In the genomic region with DNA sequence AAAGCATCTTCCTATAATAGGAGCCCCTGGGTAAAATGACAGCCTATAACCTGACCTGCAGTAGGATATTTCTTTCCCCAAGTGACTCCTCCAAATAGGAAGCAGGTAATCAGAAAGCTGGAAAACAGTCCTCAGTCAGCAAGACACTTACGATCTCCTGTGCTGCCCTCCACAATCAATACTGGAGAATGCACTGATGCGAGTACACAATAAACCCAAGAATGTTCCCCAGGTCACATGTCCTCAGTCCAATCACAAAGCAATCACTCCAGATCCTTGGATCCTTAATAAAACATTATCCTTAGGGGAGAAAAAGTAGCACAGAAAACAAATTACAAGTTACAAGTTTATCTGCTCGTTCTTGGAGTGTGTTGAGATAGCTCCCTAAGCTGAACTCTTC, we compare ENCODE assay signal across 21 cellular contexts.
"Had no signal": no experiment of that assay in that cellular context is flagged by ENCODE, and none has a peak within 500 bp of the region (broad histone marks: within the 10 kb centered on the region; RNA-seq: fewer than 3 reads in every experiment).

No MANE protein-coding gene starts in this region.

- H3K27me3 ChIP-seq: gastrocnemius medialis, heart right ventricle, left lung, right atrium auricular region, tibial nerve had no signal

- H3K27ac Mint-ChIP-seq: activated CD8-positive, alpha-beta memory T cell treated with anti-CD3 and anti-CD28 coated beads, Interleukin-2, amount 10 ng/mL, durations not matched to agents 7 days and 5 days; activated naive CD8-positive, alpha-beta T cell treated with anti-CD3 and anti-CD28 coated beads for 36 hours; activated T-cell treated with anti-CD3 and anti-CD28 coated beads, Interleukin-2, amount 50 U/mL, for 24 hours; stimulated activated effector memory CD8-positive, alpha-beta T cell treated with anti-CD3 and anti-CD28 coated beads, Interleukin-12 subunit alpha, Interleukin-12 subunit beta, amount 100 ng/mL, for 72 hours had no signal

- H3K4me3 Mint-ChIP-seq: activated CD8-positive, alpha-beta memory T cell treated with anti-CD3 and anti-CD28 coated beads, Interleukin-2, amount 10 ng/mL, durations not matched to agents 7 days and 5 days; activated naive CD8-positive, alpha-beta T cell treated with anti-CD3 and anti-CD28 coated beads for 36 hours; activated T-cell treated with anti-CD3 and anti-CD28 coated beads, Interleukin-2, amount 50 U/mL, for 24 hours; neural crest cell; stimulated activated effector memory CD8-positive, alpha-beta T cell treated with anti-CD3 and anti-CD28 coated beads, Interleukin-12 subunit alpha, Interleukin-12 subunit beta, amount 100 ng/mL, for 72 hours had no signal

- H3K36me3 ChIP-seq: gastrocnemius medialis, left lung, right atrium auricular region had no signal

- H3K27me3 Mint-ChIP-seq: activated CD8-positive, alpha-beta memory T cell treated with anti-CD3 and anti-CD28 coated beads, Interleukin-2, amount 10 ng/mL, durations not matched to agents 7 days and 5 days; activated naive CD8-positive, alpha-beta T cell treated with anti-CD3 and anti-CD28 coated beads for 36 hours; activated T-cell treated with anti-CD3 and anti-CD28 coated beads, Interleukin-2, amount 50 U/mL, for 24 hours had no signal

- H3K9me3 ChIP-seq: gastrocnemius medialis, heart right ventricle, left lung, right atrium auricular region, tibial nerve had no signal

- ATAC-seq: activated CD4-positive, CD25-positive, alpha-beta regulatory T cell treated with anti-CD3 and anti-CD28 coated beads, Interleukin-2, amount 50 U/mL, for 24 hours; activated CD8-positive, alpha-beta memory T cell treated with anti-CD3 and anti-CD28 coated beads, Interleukin-2, amount 10 ng/mL, durations not matched to agents 7 days and 5 days; gastrocnemius medialis; heart right ventricle; left lung; stimulated activated effector memory CD8-positive, alpha-beta T cell treated with anti-CD3 and anti-CD28 coated beads, Interleukin-12 subunit alpha, Interleukin-12 subunit beta, amount 100 ng/mL, for 72 hours had no signal

- H3K9me3 Mint-ChIP-seq: activated naive CD8-positive, alpha-beta T cell treated with anti-CD3 and anti-CD28 coated beads for 36 hours; activated T-cell treated with anti-CD3 and anti-CD28 coated beads, Interleukin-2, amount 50 U/mL, for 24 hours; neural crest cell; stimulated activated effector memory CD8-positive, alpha-beta T cell treated with anti-CD3 and anti-CD28 coated beads, Interleukin-12 subunit alpha, Interleukin-12 subunit beta, amount 100 ng/mL, for 72 hours had no signal

- DNase-seq: activated CD4-positive, alpha-beta T cell treated with anti-CD3 and anti-CD28 coated beads, Interleukin-2, amount 50 U/mL, for 48 hours; activated CD8-positive, alpha-beta memory T cell treated with anti-CD3 and anti-CD28 coated beads, Interleukin-2, amount 10 ng/mL, durations not matched to agents 7 days and 5 days; activated effector memory CD4-positive, alpha-beta T cell treated with Interleukin-2 at 50 U/mL for 16 hours; activated naive CD8-positive, alpha-beta T cell treated with anti-CD3 and anti-CD28 coated beads for 36 hours; activated T-cell treated with anti-CD3 and anti-CD28 coated beads, Interleukin-2, amount 50 U/mL, for 24 hours; aorta; effector CD4-positive, alpha-beta T cell; gastrocnemius medialis; heart right ventricle; islet precursor cell; left lung; mesenchymal stem cell; T-helper 2 cell had no signal

- H3K27ac ChIP-seq: epithelial cell of prostate, gastrocnemius medialis, heart right ventricle, left lung, right atrium auricular region, tibial nerve had no signal

- H3K4me3 ChIP-seq: gastrocnemius medialis, heart right ventricle, left lung, right atrium auricular region, tibial nerve had no signal

- FAIRE-seq: colon, small intestine had no signal
